26 cellular contexts compared by ENCODE assay signal in genomic region chr1:56258395-56258794, GRCh38.
DNase-seq lines count a peak whose midpoint lies in the region; TF ChIP-seq lines count a peak whose summit lies in the region.
"Had no signal": no experiment of that assay in that cellular context is flagged by ENCODE, and none has a peak within 500 bp of the region (broad histone marks: within the 10 kb centered on the region; RNA-seq: fewer than 3 reads in every experiment).

No MANE protein-coding gene starts in this region.

- H3K4me3 ChIP-seq in ovary (no peak overlapping the region), suprapubic skin (no peak overlapping the region)
- H3K4me3 ChIP-seq: BLaER1, heart left ventricle, lower lobe of right lung, right atrium auricular region, transverse colon had no signal

- intact Hi-C loops in ovary (cut with DNase I): no loop called here

- no peaks in the 10 kb centered on the region for H3K4me1 ChIP-seq in ovary (ENCODE audit: insufficient read depth)
- peaks cover 18% of the 10 kb centered on the region for H3K4me1 ChIP-seq in suprapubic skin
- H3K4me1 ChIP-seq: BLaER1, Caco-2, parathyroid adenoma had no signal

- no peak for TF ChIP-seq EP300 in ovary (IDR thresholded peaks at IDR 0.05)
- no peak for TF ChIP-seq EP300 in suprapubic skin (IDR thresholded peaks at IDR 0.05)

- H3K9me3 ChIP-seq in ovary (no peaks in the 10 kb centered on the region), suprapubic skin (no peaks in the 10 kb centered on the region)
- H3K9me3 ChIP-seq: BLaER1, Caco-2, lower lobe of right lung, SK-N-SH, transverse colon had no signal

- DNase-seq in DMS79 (lab: John Stamatoyannopoulos, UW) (peak; percentile 22), NCI-H1417 (lab: John Stamatoyannopoulos, UW) (peak; percentile 36 to 77 (median 44)), NCI-H510A (lab: John Stamatoyannopoulos, UW) (peak; percentile 37), myocyte (ENCODE audit: low read depth) (peak; percentile 82), NCI-H2081 (lab: John Stamatoyannopoulos, UW) (no peak), ovary (no peak), suprapubic skin (ENCODE audit: low spot score in 2 of 2) (no peak)
- DNase-seq: activated CD4-positive, alpha-beta T cell treated with anti-CD3 and anti-CD28 coated beads for 1 hour; activated CD8-positive, alpha-beta T cell treated with anti-CD3 and anti-CD28 coated beads for 36 hours; aorta; Caco-2; caudate nucleus; endodermal cell; foreskin fibroblast; heart left ventricle; kidney; lower lobe of right lung; NCI-H774; OCI-M1; SK-N-SH; stimulated activated CD4-positive, alpha-beta T cell treated with anti-CD3 and anti-CD28 coated beads, Interleukin-2, amount 100 ng/mL, for 48 hours; T-helper 17 cell; transverse colon had no signal

- 87 to 99% (median 93%) methylated on average over 3 of the region's 3 CpGs for WGBS in ovary, 3 donors
- WGBS in suprapubic skin: 83% methylated on average over 3 of the region's 3 CpGs

- TF ChIP-seq CTCF in ovary (IDR thresholded peaks at IDR 0.05) (no peak), suprapubic skin (IDR thresholded peaks at IDR 0.05) (no peak)

- TF ChIP-seq POLR2A in ovary (IDR thresholded peaks at IDR 0.05) (no peak), suprapubic skin (IDR thresholded peaks at IDR 0.05) (no peak)

- H3K27me3 ChIP-seq in ovary: no peaks in the 10 kb centered on the region
- no peaks in the 10 kb centered on the region for H3K27me3 ChIP-seq in suprapubic skin
- H3K27me3 ChIP-seq: BLaER1, heart left ventricle, right atrium auricular region, transverse colon had no signal

- H3K27ac ChIP-seq in ovary (no peak overlapping the region), suprapubic skin (no peak overlapping the region)
- H3K27ac ChIP-seq: BLaER1, heart left ventricle, lower lobe of right lung, parathyroid adenoma, right atrium auricular region, transverse colon had no signal

- H3K36me3 ChIP-seq in ovary (no peaks in the 10 kb centered on the region), suprapubic skin (no peaks in the 10 kb centered on the region)
- H3K36me3 ChIP-seq: BLaER1, heart left ventricle, lower lobe of right lung, right atrium auricular region, transverse colon had no signal

Comparison
In these comparisons a context has a peak if more than half of its experiments do, and no peak if none do; other contexts are left out.
1. DNase-seq: peak in DMS79 (single experiment), NCI-H1417 (3 of 3), NCI-H510A (single experiment) and myocyte (single experiment); none in NCI-H2081 (0 of 2), ovary (0 of 5) and suprapubic skin (0 of 2).